11 cellular contexts compared by ENCODE assay signal in genomic region chr16:24983521-24983920, GRCh38. TPM values are rescaled to one million over a fixed set of nuclear protein-coding genes. Genes with fewer than 3 reads are reported as not detected.
DNase-seq lines count a peak whose midpoint lies in the region; ATAC-seq and TF ChIP-seq lines count a peak whose summit lies in the region.
"Had no signal": no experiment of that assay in that cellular context is flagged by ENCODE, and none has a peak within 500 bp of the region (broad histone marks: within the 10 kb centered on the region; RNA-seq: fewer than 3 reads in every experiment).

No MANE protein-coding gene starts in this region.

- H3K36me3 ChIP-seq in CD8-positive, alpha-beta T cell (ENCODE audit: insufficient read depth, low read length): no peaks in the 10 kb centered on the region
- H3K36me3 ChIP-seq in skeletal muscle tissue (ENCODE audit: control insufficient read depth in 3 of 3, insufficient read depth in 3 of 3, low read length in 3 of 3): no peaks in the 10 kb centered on the region

- H3K9me3 Mint-ChIP-seq in CD8-positive, alpha-beta T cell: no peaks in the 10 kb centered on the region
- H3K9me3 Mint-ChIP-seq in activated B cell treated with CpG ODN at 0.5 μM for 24 hours: no peaks in the 10 kb centered on the region

- H3K4me3 Mint-ChIP-seq in CD8-positive, alpha-beta T cell: no peak overlapping the region
- peak overlapping the region; percentile 42 for H3K4me3 Mint-ChIP-seq in activated B cell treated with CpG ODN at 0.5 μM for 24 hours

- DNase-seq in CD8-positive, alpha-beta T cell: no peak
- no peak for DNase-seq in activated B cell treated with CpG ODN at 0.5 μM for 24 hours
- peak; percentile 88 for DNase-seq in glomerular endothelial cell (ENCODE audit: extremely low read depth, low read depth, low spot score)
- DNase-seq in NCI-H2227 (lab: John Stamatoyannopoulos, UW; ENCODE audit: unreplicated experiment): no peak
- no peak for DNase-seq in NCI-H526 (lab: John Stamatoyannopoulos, UW)
- DNase-seq: activated CD4-positive, alpha-beta T cell treated with anti-CD3 and anti-CD28 coated beads, Interleukin-2, amount 50 U/mL, for 4 hours; anterior cingulate cortex; NCI-H1417 had no signal

- H3K4me1 ChIP-seq in CD8-positive, alpha-beta T cell (ENCODE audit: insufficient read depth, low read length): peaks cover 13% of the 10 kb centered on the region
- peaks cover 80 to 84% (median 82%) of the 10 kb centered on the region in 3 donors for H3K4me1 ChIP-seq in skeletal muscle tissue (ENCODE audit: control insufficient read depth in 3 of 3, insufficient read depth in 3 of 3, low read length in 3 of 3)

- intact Hi-C loops in CD8-positive, alpha-beta T cell (cut with DNase I, micrococcal nuclease): no loop called here
- intact Hi-C loops in activated B cell treated with CpG ODN at 0.5 μM for 24 hours (cut with micrococcal nuclease): no loop called here

- H3K4me1 Mint-ChIP-seq in CD8-positive, alpha-beta T cell (ENCODE audit: low read depth): peaks cover 68% of the 10 kb centered on the region
- peaks cover 92% of the 10 kb centered on the region for H3K4me1 Mint-ChIP-seq in activated B cell treated with CpG ODN at 0.5 μM for 24 hours

- POLR2A ChIA-PET in CD8-positive, alpha-beta T cell (lab: Charles Lee): no interaction called here
- POLR2A ChIA-PET in activated B cell treated with CpG ODN at 0.5 μM for 24 hours (lab: Charles Lee): interaction anchor here (0.6 to 1.7 kb wide), 5 partner anchors 8 to 65 kb away, joined by 3 to 9 read pairs (median 4); partner anchors contain the start of gene ARHGAP17

- CTCF ChIA-PET in CD8-positive, alpha-beta T cell (lab: Charles Lee): no interaction called here
- CTCF ChIA-PET in activated B cell treated with CpG ODN at 0.5 μM for 24 hours (lab: Charles Lee): interaction anchor here (0.9 to 1.0 kb wide), 2 partner anchors 26 to 123 kb away, joined by 3 to 4 read pairs; no protein-coding TSS in a partner anchor

- no peaks in the 10 kb centered on the region for H3K9me3 ChIP-seq in CD8-positive, alpha-beta T cell (ENCODE audit: low read length)
- H3K9me3 ChIP-seq in skeletal muscle tissue (ENCODE audit: control insufficient read depth in 3 of 3, low read length in 3 of 3): no peaks in the 10 kb centered on the region

- TF ChIP-seq CTCF in CD8-positive, alpha-beta T cell (IDR thresholded peaks at IDR 0.05): no peak
- no peak for TF ChIP-seq CTCF in activated B cell treated with CpG ODN at 0.5 μM for 24 hours (IDR thresholded peaks at IDR 0.05)

- H3K27me3 Mint-ChIP-seq in CD8-positive, alpha-beta T cell (ENCODE audit: low read depth): no peaks in the 10 kb centered on the region
- H3K27me3 Mint-ChIP-seq in activated B cell treated with CpG ODN at 0.5 μM for 24 hours: no peaks in the 10 kb centered on the region

- no peak overlapping the region for H3K27ac ChIP-seq in CD8-positive, alpha-beta T cell (ENCODE audit: low read depth, low read length)
- peak overlapping the region; percentile 78 for H3K27ac ChIP-seq in skeletal muscle tissue (ENCODE audit: low read depth, low read length)

- no peak for ATAC-seq in CD8-positive, alpha-beta T cell
- ATAC-seq in activated B cell treated with CpG ODN at 0.5 μM for 24 hours (ENCODE audit: low read depth) (no peak), HG02840 (IDR thresholded peaks at IDR 0.05; ENCODE audit: low FRiP score, unreplicated experiment) (no peak), GM21447 (IDR thresholded peaks at IDR 0.05; ENCODE audit: unreplicated experiment) (no peak)

- H3K4me3 ChIP-seq in CD8-positive, alpha-beta T cell (ENCODE audit: low read depth, low read length): no peak overlapping the region
- no peak overlapping the region for H3K4me3 ChIP-seq in skeletal muscle tissue (ENCODE audit: low read length in 3 of 3)

- H3K9ac ChIP-seq in skeletal muscle tissue (ENCODE audit: low read depth in 1 of 3, low read length in 3 of 3): peak overlapping the region in 2 of 3 donors; percentile 25 to 29

- no peaks in the 10 kb centered on the region for H3K27me3 ChIP-seq in CD8-positive, alpha-beta T cell (ENCODE audit: insufficient read depth, low read length)
- no peaks in the 10 kb centered on the region for H3K27me3 ChIP-seq in skeletal muscle tissue (ENCODE audit: control insufficient read depth in 3 of 3, insufficient read depth in 3 of 3, low read length in 3 of 3)

- peak overlapping the region; percentile 41 for H3K27ac Mint-ChIP-seq in CD8-positive, alpha-beta T cell
- H3K27ac Mint-ChIP-seq in activated B cell treated with CpG ODN at 0.5 μM for 24 hours: peak overlapping the region; percentile 78

- H3K36me3 Mint-ChIP-seq in CD8-positive, alpha-beta T cell: peaks cover 8% of the 10 kb centered on the region
- peaks cover 17% of the 10 kb centered on the region for H3K36me3 Mint-ChIP-seq in activated B cell treated with CpG ODN at 0.5 μM for 24 hours (ENCODE audit: low read depth)

RNA-seq across cellular contexts. Expression of gene ARHGAP17, which starts 31.6 kb away (rescaled TPM):
- 10 to 100 TPM; 53.8 to 62.8 TPM for total RNA-seq in CD8-positive, alpha-beta T cell
- total RNA-seq in activated B cell treated with CpG ODN at 0.5 μM for 24 hours (287 and 310 TPM in 2 replicates), glomerular endothelial cell (49.2 and 75.9 TPM in 2 replicates), skeletal muscle tissue (17.2 TPM)
